Comparison of ENCODE assay signal across 32 cellular contexts in genomic region chr6:9307187-9307586, GRCh38.
"Had no signal": no experiment of that assay in that cellular context is flagged by ENCODE, and none has a peak within 500 bp of the region (broad histone marks: within the 10 kb centered on the region; RNA-seq: fewer than 3 reads in every experiment).

No MANE protein-coding gene starts in this region.

- H3K36me3 ChIP-seq: adrenal gland, ascending aorta, brain microvascular endothelial cell, breast epithelium, cardiac muscle cell had no signal

- H3K27me3 ChIP-seq: adrenal gland, ascending aorta, body of pancreas, brain microvascular endothelial cell, breast epithelium, cardiac muscle cell had no signal

- H3K27ac ChIP-seq: adrenal gland, ascending aorta, body of pancreas, brain microvascular endothelial cell, breast epithelium, cardiac muscle cell had no signal

- H3K4me1 ChIP-seq: adrenal gland, ascending aorta, body of pancreas, breast epithelium had no signal

- H3K9me3 ChIP-seq: adrenal gland, ascending aorta, body of pancreas, breast epithelium had no signal

- H3K4me3 ChIP-seq: adrenal gland, ascending aorta, body of pancreas, breast epithelium, cardiac muscle cell had no signal

- ATAC-seq: activated naive CD4-positive, alpha-beta T cell treated with anti-CD3 and anti-CD28 coated beads, Interleukin-2, amount 50 U/mL, for 72 hours; activated naive CD8-positive, alpha-beta T cell treated with anti-CD3 and anti-CD28 coated beads, Interleukin-2, amount 50 U/mL, for 24 hours; activated T-cell treated with anti-CD3 and anti-CD28 coated beads, Interleukin-2, amount 50 U/mL, for 4 hours; activated T-cell treated with anti-CD3 and anti-CD28 coated beads, Interleukin-2, amount 50 U/mL, for 72 hours; activated T-helper 17 cell treated with anti-CD3 and anti-CD28 coated beads, Interleukin-2, amount 50 U/mL, for 72 hours; body of pancreas had no signal

- DNase-seq: activated effector memory CD4-positive, alpha-beta T cell treated with anti-CD3 and anti-CD28 coated beads, Interleukin-2, amount 50 U/mL, for 16 hours; activated effector memory CD4-positive, alpha-beta T cell treated with Interleukin-2 at 50 U/mL for 16 hours; activated gamma-delta T cell; activated gamma-delta T cell treated with Interleukin-2 at 50 U/mL for 16 hours; activated naive CD4-positive, alpha-beta T cell; activated naive CD4-positive, alpha-beta T cell treated with anti-CD3 and anti-CD28 coated beads for 36 hours; activated naive CD4-positive, alpha-beta T cell treated with anti-CD3 and anti-CD28 coated beads, Interleukin-2, amount 10 ng/mL, durations not matched to agents 7 days and 5 days; activated naive CD4-positive, alpha-beta T cell treated with anti-CD3 and anti-CD28 coated beads, Interleukin-2, amount 50 U/mL, for 16 hours; activated naive CD4-positive, alpha-beta T cell treated with Interleukin-2 at 50 U/mL for 16 hours; activated naive CD8-positive, alpha-beta T cell treated with anti-CD3 and anti-CD28 coated beads for 36 hours; activated naive CD8-positive, alpha-beta T cell treated with anti-CD3 and anti-CD28 coated beads, Interleukin-2, amount 10 ng/mL, durations not matched to agents 7 days and 5 days; activated naive CD8-positive, alpha-beta T cell treated with anti-CD3 and anti-CD28 coated beads, Interleukin-2, amount 50 U/mL, for 24 hours; activated T-cell treated with anti-CD3 and anti-CD28 coated beads, Interleukin-2, amount 50 U/mL, for 1 hour; activated T-cell treated with anti-CD3 and anti-CD28 coated beads, Interleukin-2, amount 50 U/mL, for 24 hours; activated T-cell treated with anti-CD3 and anti-CD28 coated beads, Interleukin-2, amount 50 U/mL, for 4 hours; activated T-cell treated with anti-CD3 and anti-CD28 coated beads, Interleukin-2, amount 50 U/mL, for 48 hours; activated T-cell treated with anti-CD3 and anti-CD28 coated beads, Interleukin-2, amount 50 U/mL, for 72 hours; adrenal gland; amniotic stem cell; amygdala; anterior cingulate cortex; aorta; body of pancreas; brain microvascular endothelial cell; caudate nucleus; central memory CD4-positive, alpha-beta T cell; cerebellar nuclear complex had no signal
